Comparison of ENCODE assay signal across 1 cellular context in the genomic region with DNA sequence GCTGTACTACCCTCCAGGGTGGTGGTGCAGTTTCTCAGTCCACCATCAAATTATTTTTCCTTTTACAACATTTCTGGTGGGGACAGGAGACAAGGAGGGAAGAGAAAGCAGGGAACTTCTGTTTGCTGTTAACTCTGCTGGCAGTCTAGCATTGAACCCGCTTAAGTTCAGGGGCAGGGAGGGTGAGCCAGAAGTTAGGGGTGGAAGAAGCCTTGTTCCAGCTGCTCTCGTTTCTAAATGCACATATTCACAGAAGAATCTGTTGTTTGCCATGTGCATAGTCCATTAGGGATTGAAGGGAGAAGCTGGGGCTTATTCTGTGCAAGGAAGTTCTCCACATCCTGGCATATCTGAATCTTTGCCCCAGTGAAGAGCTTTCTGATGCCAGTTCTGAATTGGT.
TF ChIP-seq lines count a peak whose summit lies in the region.

No MANE protein-coding gene starts in this region.

TF ChIP-seq in HepG2, 621 proteins besides CTCF, POLR2A, EP300 and RAD21:
- no peak for TF ChIP-seq PCBP1 (IDR thresholded peaks at IDR 0.05; ENCODE audit: borderline replicate concordance, low read depth, low read length)
- TF ChIP-seq RXRA (CRISPR knock-in tag; IDR thresholded peaks at IDR 0.05): no peak
- TF ChIP-seq ZNF781 (CRISPR knock-in tag; IDR thresholded peaks at IDR 0.05; ENCODE audit: borderline replicate concordance, not compliant biosample characterization): no peak
- TF ChIP-seq SP5 (CRISPR knock-in tag; IDR thresholded peaks at IDR 0.05; ENCODE audit: borderline replicate concordance, low read depth): no peak
- TF ChIP-seq, protein P1, sequence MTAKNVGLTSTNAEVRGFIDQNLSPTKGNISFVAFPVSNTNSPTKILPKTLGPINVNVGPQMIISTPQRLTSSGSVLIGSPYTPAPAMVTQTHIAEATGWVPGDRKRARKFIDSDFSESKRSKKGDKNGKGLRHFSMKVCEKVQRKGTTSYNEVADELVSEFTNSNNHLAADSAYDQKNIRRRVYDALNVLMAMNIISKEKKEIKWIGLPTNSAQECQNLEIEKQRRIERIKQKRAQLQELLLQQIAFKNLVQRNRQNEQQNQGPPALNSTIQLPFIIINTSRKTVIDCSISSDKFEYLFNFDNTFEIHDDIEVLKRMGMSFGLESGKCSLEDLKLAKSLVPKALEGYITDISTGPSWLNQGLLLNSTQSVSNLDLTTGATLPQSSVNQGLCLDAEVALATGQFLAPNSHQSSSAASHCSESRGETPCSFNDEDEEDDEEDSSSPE (CRISPR knock-in tag; IDR thresholded peaks at IDR 0.05): no peak
- no peak for TF ChIP-seq TOE1 (CRISPR knock-in tag; IDR thresholded peaks at IDR 0.05)
- TF ChIP-seq, protein P2, sequence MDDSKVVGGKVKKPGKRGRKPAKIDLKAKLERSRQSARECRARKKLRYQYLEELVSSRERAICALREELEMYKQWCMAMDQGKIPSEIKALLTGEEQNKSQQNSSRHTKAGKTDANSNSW (CRISPR knock-in tag; IDR thresholded peaks at IDR 0.05; ENCODE audit: borderline replicate concordance): no peak
- TF ChIP-seq KLF16 (CRISPR knock-in tag; IDR thresholded peaks at IDR 0.05): no peak
- no peak for TF ChIP-seq HMG20A (CRISPR knock-in tag; IDR thresholded peaks at IDR 0.05; ENCODE audit: borderline replicate concordance)
- TF ChIP-seq PPARG (CRISPR knock-in tag; conservative IDR thresholded peaks at IDR 0.05): no peak
- TF ChIP-seq KAT7 (CRISPR knock-in tag; IDR thresholded peaks at IDR 0.05; ENCODE audit: borderline replicate concordance): no peak
- TF ChIP-seq, protein P3, sequence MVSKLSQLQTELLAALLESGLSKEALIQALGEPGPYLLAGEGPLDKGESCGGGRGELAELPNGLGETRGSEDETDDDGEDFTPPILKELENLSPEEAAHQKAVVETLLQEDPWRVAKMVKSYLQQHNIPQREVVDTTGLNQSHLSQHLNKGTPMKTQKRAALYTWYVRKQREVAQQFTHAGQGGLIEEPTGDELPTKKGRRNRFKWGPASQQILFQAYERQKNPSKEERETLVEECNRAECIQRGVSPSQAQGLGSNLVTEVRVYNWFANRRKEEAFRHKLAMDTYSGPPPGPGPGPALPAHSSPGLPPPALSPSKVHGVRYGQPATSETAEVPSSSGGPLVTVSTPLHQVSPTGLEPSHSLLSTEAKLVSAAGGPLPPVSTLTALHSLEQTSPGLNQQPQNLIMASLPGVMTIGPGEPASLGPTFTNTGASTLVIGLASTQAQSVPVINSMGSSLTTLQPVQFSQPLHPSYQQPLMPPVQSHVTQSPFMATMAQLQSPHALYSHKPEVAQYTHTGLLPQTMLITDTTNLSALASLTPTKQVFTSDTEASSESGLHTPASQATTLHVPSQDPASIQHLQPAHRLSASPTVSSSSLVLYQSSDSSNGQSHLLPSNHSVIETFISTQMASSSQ (IDR thresholded peaks at IDR 0.05; ENCODE audit: low read depth): no peak
- TF ChIP-seq, protein P3 (CRISPR knock-in tag; IDR thresholded peaks at IDR 0.05; ENCODE audit: borderline replicate concordance): no peak
- no peak for TF ChIP-seq MAFK (conservative IDR thresholded peaks at IDR 0.05 in 1 of 2, IDR thresholded peaks at IDR 0.05 in 1 of 2; ENCODE audit: low read length in 2 of 2)
- no peak for TF ChIP-seq ZNF766 (CRISPR knock-in tag; IDR thresholded peaks at IDR 0.05; ENCODE audit: borderline replicate concordance)
